15 cellular contexts compared by ENCODE assay signal in genomic region chr21:29092102-29092959, GRCh38.
DNase-seq lines count a peak whose midpoint lies in the region; ATAC-seq and TF ChIP-seq lines count a peak whose summit lies in the region.
"Had no signal": no experiment of that assay in that cellular context is flagged by ENCODE, and none has a peak within 500 bp of the region (broad histone marks: within the 10 kb centered on the region; RNA-seq: fewer than 3 reads in every experiment).

No MANE protein-coding gene starts in this region.

- H3K36me3 ChIP-seq in HEK293 (ENCODE audit: control insufficient read depth in 2 of 2, insufficient read depth in 1 of 2, low read length in 2 of 2) (no peaks in the 10 kb centered on the region), adipocyte (ENCODE audit: control insufficient read depth, insufficient read depth, low read length, severe bottlenecking) (no peaks in the 10 kb centered on the region), subcutaneous abdominal adipose tissue (ENCODE audit: control insufficient read depth in 5 of 5, insufficient read depth in 5 of 5, low read length in 5 of 5) (no peaks in the 10 kb centered on the region)
- H3K36me3 ChIP-seq: ovary had no signal

- H3K9ac ChIP-seq in adipocyte (ENCODE audit: low read length) (peak overlapping the region; percentile 81), subcutaneous abdominal adipose tissue (ENCODE audit: low read length in 5 of 5) (no peak overlapping the region)

- POLR2A ChIA-PET in HEK293 (lab: Yijun Ruan, JAX) = no interaction called here

- no peaks in the 10 kb centered on the region for H3K27me3 ChIP-seq in adipocyte (replicated peaks; ENCODE audit: control insufficient read depth, insufficient read depth, low read length)
- H3K27me3 ChIP-seq in subcutaneous abdominal adipose tissue (ENCODE audit: control insufficient read depth in 5 of 5, insufficient read depth in 4 of 5, low read length in 5 of 5) = no peaks in the 10 kb centered on the region
- H3K27me3 ChIP-seq: ovary, SJCRH30, testis had no signal

- H3K4me3 ChIP-seq in HEK293 (ENCODE audit: low read depth, low read length) (no peak overlapping the region), adipocyte (ENCODE audit: low read length) (peak overlapping the region; percentile 41), foreskin fibroblast (ENCODE audit: low read depth in 1 of 2, low read length in 2 of 2) (no peak overlapping the region), subcutaneous abdominal adipose tissue (ENCODE audit: low read depth in 1 of 5, low read length in 5 of 5) (peak overlapping the region in 1 of 5 donors; percentile 11)
- H3K4me3 ChIP-seq: ovary, SJCRH30, testis had no signal

- DNase-seq in adipocyte (ENCODE audit: low read depth) (peak; percentile 52), foreskin fibroblast (peak; percentile 53 to 67), RPMI8226 (no peak), NCI-H2196 (lab: John Stamatoyannopoulos, UW; ENCODE audit: unreplicated experiment) (no peak)
- DNase-seq: activated CD4-positive, alpha-beta T cell treated with anti-CD3 and anti-CD28 coated beads for 48 hours; activated naive CD4-positive, alpha-beta T cell treated with anti-CD3 and anti-CD28 coated beads, Interleukin-2, amount 50 U/mL, for 16 hours; DMS79 treated with DMSO at 0.1 percent for 48 hours; endodermal cell; NCI-H510A; ovary; SJCRH30; testis had no signal

- CTCF ChIA-PET in HEK293 (lab: Yijun Ruan, JAX) = interaction anchor here (0.6 to 6.2 kb wide), 11 partner anchors 63 to 288 kb away, joined by 3 to 44 read pairs (median 4); no protein-coding TSS in a partner anchor

- ATAC-seq in HG03378 (IDR thresholded peaks at IDR 0.05; ENCODE audit: unreplicated experiment) = no peak

- H3K27ac ChIP-seq in HEK293 (ENCODE audit: extremely low read depth, low read depth, low read length) (no peak overlapping the region), subcutaneous abdominal adipose tissue (ENCODE audit: low read depth, low read length) (peak overlapping the region; percentile 42)
- H3K27ac ChIP-seq: ovary, SJCRH30, testis had no signal

- H3K9me3 ChIP-seq in HEK293 (ENCODE audit: control insufficient read depth, insufficient read depth, low read depth, low read length) (no peaks in the 10 kb centered on the region), adipocyte (ENCODE audit: control insufficient read depth, low read length) (no peaks in the 10 kb centered on the region), subcutaneous abdominal adipose tissue (ENCODE audit: control insufficient read depth in 5 of 5, low read length in 5 of 5) (no peaks in the 10 kb centered on the region)
- H3K9me3 ChIP-seq: ovary, SJCRH30, testis had no signal

- no peak for TF ChIP-seq CTCF in HEK293 (tag by site-specific recombination; IDR thresholded peaks at IDR 0.05)
- TF ChIP-seq CTCF in foreskin fibroblast (IDR thresholded peaks at IDR 0.05; ENCODE audit: low read depth, low read length) = peak; percentile 10

- H3K4me1 ChIP-seq in HEK293 (ENCODE audit: control insufficient read depth, insufficient read depth, low read length) (no peaks in the 10 kb centered on the region), adipocyte (ENCODE audit: control insufficient read depth, insufficient read depth, low read length) (peaks cover 26% of the 10 kb centered on the region), subcutaneous abdominal adipose tissue (ENCODE audit: control insufficient read depth in 5 of 5, insufficient read depth in 5 of 5, low read length in 5 of 5) (peaks cover 0 to 14% (median 7%) of the 10 kb centered on the region in 5 donors)

TF ChIP-seq in HEK293, 187 proteins besides CTCF, POLR2A, EP300 and RAD21:
- TF ChIP-seq ZNF146 (tag by site-specific recombination; IDR thresholded peaks at IDR 0.05) (no peak), ZNF416 (tag by site-specific recombination; IDR thresholded peaks at IDR 0.05) (no peak), KLF10 (tag by site-specific recombination; IDR thresholded peaks at IDR 0.05) (no peak), AEBP2 (tag by site-specific recombination; IDR thresholded peaks at IDR 0.05; ENCODE audit: borderline replicate concordance) (no peak), ZNF654 (tag by site-specific recombination; IDR thresholded peaks at IDR 0.05; ENCODE audit: low read depth) (peak; percentile 13; the same call in 1 of the 2 replicates), MZF1 (tag by site-specific recombination; IDR thresholded peaks at IDR 0.05; ENCODE audit: borderline replicate concordance) (peak; percentile 99), ZNF292 (tag by site-specific recombination; IDR thresholded peaks at IDR 0.05; ENCODE audit: borderline replicate concordance, low read depth) (no peak), ZNF560 (tag by site-specific recombination; IDR thresholded peaks at IDR 0.05; ENCODE audit: borderline replicate concordance) (no peak), ZNF580 (tag by site-specific recombination; IDR thresholded peaks at IDR 0.05) (no peak), ZNF449 (tag by site-specific recombination; IDR thresholded peaks at IDR 0.05) (0 out of 2 replicates have a peak, but pooled peaks have one; percentile 20), ZBTB48 (tag by site-specific recombination; IDR thresholded peaks at IDR 0.05) (no peak), ZNF510 (tag by site-specific recombination; IDR thresholded peaks at IDR 0.05; ENCODE audit: insufficient replicate concordance) (no peak)

Comparison
In these comparisons a context has a peak if more than half of its experiments do, and no peak if none do; other contexts are left out.
1. DNase-seq: peak in adipocyte (single experiment) and foreskin fibroblast (2 of 2); none in RPMI8226 (single experiment) and NCI-H2196 (single experiment).